ENCODE assay signal across 8 cellular contexts in the genomic region with DNA sequence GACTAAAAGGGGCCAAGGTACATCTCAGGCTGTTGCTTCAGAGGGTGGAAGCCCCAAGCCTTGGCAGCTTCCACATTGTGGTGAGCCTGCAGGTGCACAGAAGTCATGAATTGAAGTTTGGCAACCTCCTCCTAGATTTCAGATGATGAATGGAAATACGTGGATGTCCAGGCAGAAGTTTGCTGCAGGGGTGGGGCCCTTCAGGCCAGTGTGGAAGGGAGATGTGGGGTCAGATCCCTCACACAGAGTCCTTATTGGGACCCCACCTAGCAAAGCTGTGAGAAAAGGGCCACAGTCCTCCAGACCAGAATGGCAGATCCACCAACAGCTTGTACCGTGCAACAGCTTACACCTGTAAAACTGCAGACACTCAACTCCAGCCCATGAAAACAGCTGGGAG.
"Had no signal": no experiment of that assay in that cellular context is flagged by ENCODE, and none has a peak within 500 bp of the region (broad histone marks: within the 10 kb centered on the region; RNA-seq: fewer than 3 reads in every experiment).

No MANE protein-coding gene starts in this region.

- H3K9ac ChIP-seq: KMS-11 had no signal

- DNase-seq: IMR-90, Karpas-422, KBM-7, KG1 had no signal

- H3K27ac ChIP-seq: HL-60, KMS-11 had no signal

- FAIRE-seq: HepG2, HTR-8/SVneo had no signal

- H3K4me2 ChIP-seq: KMS-11 had no signal

- ATAC-seq: HepG2 had no signal
